ENCODE assay signal across 8 cellular contexts in the genomic region with DNA sequence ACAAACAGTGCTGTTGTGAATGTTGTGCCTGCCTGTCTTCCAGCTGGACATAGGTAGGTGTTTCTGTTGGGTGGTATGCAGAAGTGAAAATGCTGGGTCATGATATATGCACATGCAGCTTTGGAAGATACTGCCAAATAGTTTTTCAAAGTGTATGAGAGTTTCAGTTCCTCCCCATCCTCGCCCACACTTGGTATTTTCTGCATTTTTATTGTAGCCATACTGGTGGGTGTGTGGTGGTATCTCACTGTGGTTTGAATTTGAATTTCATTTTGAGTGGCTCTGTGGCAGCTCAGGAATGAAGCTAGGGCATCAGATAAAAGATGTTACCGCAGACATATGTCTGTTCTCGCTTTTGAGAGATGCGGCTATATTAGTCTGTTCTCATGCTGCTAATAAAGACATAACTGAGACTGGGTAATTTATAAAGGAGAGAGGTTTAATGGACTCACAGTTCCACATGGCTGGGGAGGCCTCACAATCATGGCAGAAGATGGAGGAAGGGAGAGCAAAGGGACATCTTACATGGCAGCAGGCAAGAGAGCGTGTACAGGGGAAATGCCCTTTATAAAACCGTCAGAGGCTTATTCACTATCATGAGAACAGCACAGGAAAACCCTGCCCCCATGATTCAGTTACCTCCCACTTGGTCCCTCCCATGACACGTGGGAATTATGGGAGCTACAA.
A peak's percentile ranks its signal among the peaks of the same experiment; 100 is the strongest.
DNase-seq lines count a peak whose midpoint lies in the region; ATAC-seq lines count a peak whose summit lies in the region.

No MANE protein-coding gene starts in this region.

- peak overlapping the region; percentile 82 for H3K27ac Mint-ChIP-seq in stimulated activated memory B cell treated with anti-CD40 and anti-IgM and Interleukin-4, amounts not matched to agents 10 μg/mL and 1 μg/mL and 100 μg/mL, for 72 hours

- DNase-seq in left ventricle myocardium superior (no peak), cardiac septum (ENCODE audit: low spot score) (no peak), NOMO-1 treated with DMSO at 0.1 percent for 48 hours (lab: John Stamatoyannopoulos, UW; ENCODE audit: unreplicated experiment) (peak; percentile 79), HCEC 1CT (no peak), germinal center (ENCODE audit: low spot score) (no peak), RKO (ENCODE audit: low spot score) (no peak)

- H3K36me3 Mint-ChIP-seq in stimulated activated memory B cell treated with anti-CD40 and anti-IgM and Interleukin-4, amounts not matched to agents 10 μg/mL and 1 μg/mL and 100 μg/mL, for 72 hours, result no peaks in the 10 kb centered on the region

- peaks cover 47% of the 10 kb centered on the region for H3K4me1 Mint-ChIP-seq in stimulated activated memory B cell treated with anti-CD40 and anti-IgM and Interleukin-4, amounts not matched to agents 10 μg/mL and 1 μg/mL and 100 μg/mL, for 72 hours

- ATAC-seq in left ventricle myocardium superior (peak; percentile 35), HG02840 (IDR thresholded peaks at IDR 0.05; ENCODE audit: low FRiP score, unreplicated experiment) (peak; percentile 53)
- peak; percentile 92 for ATAC-seq in stimulated activated memory B cell treated with anti-CD40 and anti-IgM and Interleukin-4, amounts not matched to agents 10 μg/mL and 1 μg/mL and 100 μg/mL, for 72 hours

- H3K4me3 Mint-ChIP-seq in stimulated activated memory B cell treated with anti-CD40 and anti-IgM and Interleukin-4, amounts not matched to agents 10 μg/mL and 1 μg/mL and 100 μg/mL, for 72 hours, result peak overlapping the region; percentile 43

- intact Hi-C loops in left ventricle myocardium superior (cut with micrococcal nuclease), result no loop called here
- intact Hi-C loops in cardiac septum (cut with DNase I), result no loop called here

- no peaks in the 10 kb centered on the region for H3K27me3 Mint-ChIP-seq in stimulated activated memory B cell treated with anti-CD40 and anti-IgM and Interleukin-4, amounts not matched to agents 10 μg/mL and 1 μg/mL and 100 μg/mL, for 72 hours

- peaks cover 6% of the 10 kb centered on the region for H3K9me3 Mint-ChIP-seq in stimulated activated memory B cell treated with anti-CD40 and anti-IgM and Interleukin-4, amounts not matched to agents 10 μg/mL and 1 μg/mL and 100 μg/mL, for 72 hours

Comparison
In these comparisons a context has a peak if more than half of its experiments do, and no peak if none do; other contexts are left out.
1. ATAC-seq: peak in every context shown above with its lines; median percentile 92 in stimulated activated memory B cell treated with anti-CD40 and anti-IgM and Interleukin-4, amounts not matched to agents 10 μg/mL and 1 μg/mL and 100 μg/mL, for 72 hours; 53 in HG02840; 35 in left ventricle myocardium superior.